Comparison of ENCODE assay signal across 8 cellular contexts in the genomic region with DNA sequence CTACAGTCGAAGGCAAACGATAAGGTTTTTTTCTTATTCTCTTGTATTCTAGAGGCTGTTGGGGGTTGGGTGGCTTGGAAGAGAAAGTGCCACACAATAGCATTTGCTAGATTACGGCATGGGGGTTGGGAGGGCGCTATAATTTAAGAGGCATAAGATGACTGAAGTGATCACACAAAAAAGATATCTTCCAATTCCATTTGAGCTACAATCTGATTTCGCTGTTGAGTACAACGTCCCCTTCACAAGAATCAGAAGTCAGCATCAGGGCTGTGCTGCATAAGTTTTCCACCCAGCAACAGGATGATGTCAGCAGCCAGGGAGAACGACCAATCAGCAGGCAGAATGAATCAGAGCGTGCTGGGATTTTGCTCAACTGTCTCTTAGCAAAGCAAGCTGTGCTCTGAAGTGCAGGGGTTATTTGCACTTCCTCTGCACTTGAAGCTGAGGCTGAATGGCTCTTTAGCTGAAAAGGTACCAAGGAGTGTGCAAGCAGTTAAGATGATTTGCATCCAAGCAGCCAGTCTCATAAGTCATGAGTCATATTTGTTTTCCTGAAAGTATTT. TPM values are rescaled to one million over a fixed set of nuclear protein-coding genes. Genes with fewer than 3 reads are reported as not detected.
DNase-seq lines count a peak whose midpoint lies in the region; ATAC-seq and TF ChIP-seq lines count a peak whose summit lies in the region.

No MANE protein-coding gene starts in this region.

- H3K27me3 ChIP-seq in liver (ENCODE audit: control insufficient read depth in 4 of 4, insufficient read depth in 4 of 4, low read length in 3 of 4) = no peaks in the 10 kb centered on the region

- no peak overlapping the region for H3K9ac ChIP-seq in liver (ENCODE audit: low read depth in 1 of 2, low read length in 2 of 2)

- no peak for TF ChIP-seq CTCF in liver (IDR thresholded peaks at IDR 0.05; ENCODE audit: low read depth, low read length, missing input control)

- DNase-seq in AG08395 (ENCODE audit: low spot score) = peak; percentile 92
- peak; percentile 83 for DNase-seq in NCI-H510A (lab: John Stamatoyannopoulos, UW)
- peak; percentile 75 for DNase-seq in activated CD4-positive, alpha-beta T cell treated with anti-CD3 and anti-CD28 coated beads, Interleukin-2, amount 50 U/mL, for 1 hour
- peak; percentile 88 for DNase-seq in dermis blood vessel endothelial cell
- DNase-seq in stimulated activated CD4-positive, alpha-beta T cell treated with anti-CD3 and anti-CD28 coated beads, Interleukin-2, amount 100 ng/mL, for 48 hours = peak; percentile 59 to 66

- peaks cover 0 to 2% (median 0%) of the 10 kb centered on the region in 4 donors for H3K9me3 ChIP-seq in liver (ENCODE audit: control insufficient read depth in 4 of 4, low read length in 3 of 4)

- TF ChIP-seq RAD21 in liver (IDR thresholded peaks at IDR 0.05) = peak; percentile 16 to 35

- peak overlapping the region in 1 of 3 donors; percentile 29 for H3K4me3 ChIP-seq in liver (ENCODE audit: low read depth in 1 of 3, low read length in 3 of 3)

- H3K27ac ChIP-seq in liver (ENCODE audit: low read depth in 1 of 2, low read length in 2 of 2) = peak overlapping the region in 1 of 2 donors; percentile 16

- H3K4me1 ChIP-seq in liver (ENCODE audit: control insufficient read depth in 4 of 4, insufficient read depth in 4 of 4, low read length in 3 of 4) = peaks cover 0 to 2% (median 0%) of the 10 kb centered on the region in 4 donors

- H3K36me3 ChIP-seq in liver (ENCODE audit: control insufficient read depth in 4 of 4, insufficient read depth in 3 of 4, low read depth in 1 of 4, low read length in 3 of 4) = no peaks in the 10 kb centered on the region

- ATAC-seq in GM19025 (IDR thresholded peaks at IDR 0.05; ENCODE audit: low read depth, unreplicated experiment) (peak; percentile 99), HG03196 (IDR thresholded peaks at IDR 0.05; ENCODE audit: unreplicated experiment) (peak; percentile 98)

- WGBS in liver = 17% methylated on average over 8 of the region's 8 CpGs

TF ChIP-seq in liver, 16 proteins besides CTCF, POLR2A, EP300 and RAD21:
- TF ChIP-seq, protein P1, sequence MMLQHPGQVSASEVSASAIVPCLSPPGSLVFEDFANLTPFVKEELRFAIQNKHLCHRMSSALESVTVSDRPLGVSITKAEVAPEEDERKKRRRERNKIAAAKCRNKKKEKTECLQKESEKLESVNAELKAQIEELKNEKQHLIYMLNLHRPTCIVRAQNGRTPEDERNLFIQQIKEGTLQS (IDR thresholded peaks at IDR 0.05) = no peak
- TF ChIP-seq RXRA (IDR thresholded peaks at IDR 0.05) = no peak
- TF ChIP-seq SP1 (IDR thresholded peaks at IDR 0.05) = no peak
- peak; percentile 49 to 61 for TF ChIP-seq JUND (IDR thresholded peaks at IDR 0.05)
TF ChIP-seq in liver: peak in this region for 1.

RNA-seq across cellular contexts. Expression of a gene that starts 23.2 kb away (rescaled TPM):
- total RNA-seq in dermis blood vessel endothelial cell (95.6 and 113 TPM in 2 replicates), liver (10 to 100 TPM in 1 of 2 donors, 1 to 10 TPM in 1; 3.8 to 46.6 TPM)
- polyA plus RNA-seq in liver = 1 to 10 TPM in 1 of 2 donors, under 1 TPM in 1; 0.85 to 1.3 TPM
